Comparison of ENCODE assay signal across 8 cellular contexts in genomic region chr10:84138478-84139125, GRCh38. TPM values are rescaled to one million over a fixed set of nuclear protein-coding genes. Genes with fewer than 3 reads are reported as not detected.
DNase-seq lines count a peak whose midpoint lies in the region; ATAC-seq and TF ChIP-seq lines count a peak whose summit lies in the region.

No MANE protein-coding gene starts in this region.

- peaks cover 44% of the 10 kb centered on the region for H3K36me3 Mint-ChIP-seq in CD4-positive, alpha-beta T cell (ENCODE audit: low read depth)
- no peaks in the 10 kb centered on the region for H3K36me3 Mint-ChIP-seq in naive B cell

- peak overlapping the region; percentile 95 for H3K27ac ChIP-seq in CD4-positive, alpha-beta T cell (ENCODE audit: low read depth, low read length)
- peak overlapping the region; percentile 58 for H3K27ac ChIP-seq in duodenal mucosa (ENCODE audit: low read depth, low read length)
- H3K27ac ChIP-seq in substantia nigra (ENCODE audit: low read depth, low read length, poor library complexity, severe bottlenecking): peak overlapping the region; percentile 56

- peak overlapping the region; percentile 69 to 81 for H3K9ac ChIP-seq in duodenal mucosa (ENCODE audit: low read depth in 1 of 2, low read length in 2 of 2)

- ATAC-seq in CD4-positive, alpha-beta T cell (ENCODE audit: poor library complexity): peak; percentile 21
- ATAC-seq in HG03378 (IDR thresholded peaks at IDR 0.05; ENCODE audit: unreplicated experiment): peak; percentile 0
- ATAC-seq in naive B cell (ENCODE audit: low read depth in 2 of 2): no peak

- POLR2A ChIA-PET in CD4-positive, alpha-beta T cell (lab: Charles Lee): interaction anchor here (0.6 to 1.7 kb wide), 10 partner anchors 10 to 197 kb away, joined by 3 to 27 read pairs (median 5); partner anchors contain the start of genes CCSER2 and CDHR1

- no peaks in the 10 kb centered on the region for H3K27me3 Mint-ChIP-seq in CD4-positive, alpha-beta T cell
- peaks cover 7 to 14% (median 7%) of the 10 kb centered on the region in 3 donors for H3K27me3 Mint-ChIP-seq in naive B cell

- peak; percentile 5 to 45 (median 15) for DNase-seq in CD4-positive, alpha-beta T cell
- peak; percentile 61 to 65 for DNase-seq in activated CD4-positive, alpha-beta T cell treated with anti-CD3 and anti-CD28 coated beads for 4 hours
- no peak for DNase-seq in naive B cell
- DNase-seq in substantia nigra (lab: John Stamatoyannopoulos, UW): peak in 2 of 49 donors; percentile 22 to 31
- DNase-seq in COR-L47 (lab: John Stamatoyannopoulos, UW): no peak
- DNase-seq in NCI-H1105 treated with DMSO at 0.1 percent for 48 hours (lab: John Stamatoyannopoulos, UW): no peak

- H3K27ac Mint-ChIP-seq in CD4-positive, alpha-beta T cell: peak overlapping the region; percentile 97
- H3K27ac Mint-ChIP-seq in naive B cell: peak overlapping the region; percentile 97 to 99 (median 98)

- no peaks in the 10 kb centered on the region for H3K9me3 Mint-ChIP-seq in CD4-positive, alpha-beta T cell
- H3K9me3 Mint-ChIP-seq in naive B cell: peaks cover 0 to 2% (median 0%) of the 10 kb centered on the region in 7 donors

- peaks cover 25 to 26% of the 10 kb centered on the region in 2 donors for H3K4me1 ChIP-seq in duodenal mucosa (ENCODE audit: control insufficient read depth in 1 of 2, insufficient read depth in 2 of 2, low read length in 2 of 2)

- H3K4me3 Mint-ChIP-seq in CD4-positive, alpha-beta T cell: peak overlapping the region; percentile 90
- peak overlapping the region; percentile 76 to 97 (median 94) for H3K4me3 Mint-ChIP-seq in naive B cell

- CTCF ChIA-PET in CD4-positive, alpha-beta T cell (lab: Charles Lee): interaction anchor here (0.9 to 1.5 kb wide), 3 partner anchors 9 to 129 kb away, joined by 3 to 10 read pairs (median 3); no protein-coding TSS in a partner anchor

- no peaks in the 10 kb centered on the region for H3K9me3 ChIP-seq in CD4-positive, alpha-beta T cell (ENCODE audit: control insufficient read depth, low read length)
- H3K9me3 ChIP-seq in duodenal mucosa (ENCODE audit: control insufficient read depth in 1 of 2, low read length in 2 of 2): no peaks in the 10 kb centered on the region

- peaks cover 30% of the 10 kb centered on the region for H3K4me1 Mint-ChIP-seq in CD4-positive, alpha-beta T cell (ENCODE audit: low read depth)
- peaks cover 13 to 21% (median 19%) of the 10 kb centered on the region in 3 donors for H3K4me1 Mint-ChIP-seq in naive B cell

- no peaks in the 10 kb centered on the region for H3K27me3 ChIP-seq in CD4-positive, alpha-beta T cell (ENCODE audit: control insufficient read depth, insufficient read depth, low read length)
- H3K27me3 ChIP-seq in duodenal mucosa (ENCODE audit: control insufficient read depth in 1 of 2, insufficient read depth in 2 of 2, low read length in 2 of 2): no peaks in the 10 kb centered on the region

- H3K36me3 ChIP-seq in duodenal mucosa (ENCODE audit: control insufficient read depth in 1 of 2, insufficient read depth in 2 of 2, low read length in 2 of 2): peaks cover 6 to 16% of the 10 kb centered on the region in 2 donors

- intact Hi-C loops in CD4-positive, alpha-beta T cell (cut with DNase I, micrococcal nuclease): loop anchor here (1.0 to 2.0 kb wide), 2 partner anchors 190 to 196 kb away; partner anchors contain the start of gene CCSER2 (in 1 of the 2)

- H3K4me3 ChIP-seq in duodenal mucosa (ENCODE audit: low read depth in 1 of 2, low read length in 2 of 2): peak overlapping the region; percentile 76 to 88

- TF ChIP-seq CTCF in CD4-positive, alpha-beta T cell (IDR thresholded peaks at IDR 0.05): no peak

RNA-seq across cellular contexts. Expression of gene GHITM, which starts 0.7 kb away (rescaled TPM):
- 10 to 100 TPM; 64.7 to 67.9 TPM for total RNA-seq in CD4-positive, alpha-beta T cell
- polyA plus RNA-seq in naive B cell (ENCODE audit: low read depth in 6 of 6): 100 to 1,000 TPM; 241 to 563 (median 272) TPM

RNA-seq across cellular contexts. Expression of gene GPR15LG, which starts 35.0 kb away (rescaled TPM):
- total RNA-seq in CD4-positive, alpha-beta T cell: not detected
- polyA plus RNA-seq in naive B cell (ENCODE audit: low read depth in 6 of 6): not detected

RNA-seq across cellular contexts. Expression of gene CDHR1, which starts 55.7 kb away (rescaled TPM):
- under 1 TPM; 0.74 to 0.92 TPM for total RNA-seq in CD4-positive, alpha-beta T cell
- polyA plus RNA-seq in naive B cell (ENCODE audit: low read depth in 6 of 6): under 1 TPM in 1 of 6 donors, not detected in 5; 0.08 TPM

Comparison
In these comparisons a context has a peak if more than half of its experiments do, and no peak if none do; other contexts are left out.
1. ATAC-seq: peak in CD4-positive, alpha-beta T cell (single experiment) and HG03378 (single experiment); none in naive B cell (0 of 2).
2. DNase-seq: peak in CD4-positive, alpha-beta T cell (10 of 10) and activated CD4-positive, alpha-beta T cell treated with anti-CD3 and anti-CD28 coated beads for 4 hours (2 of 2); none in naive B cell (single experiment), COR-L47 (single experiment) and NCI-H1105 treated with DMSO at 0.1 percent for 48 hours (single experiment).
3. Peak in every context shown above with its lines, with median percentiles within 50 percentile points of each other: H3K27ac ChIP-seq.